13 cellular contexts compared by ENCODE assay signal in the genomic region with DNA sequence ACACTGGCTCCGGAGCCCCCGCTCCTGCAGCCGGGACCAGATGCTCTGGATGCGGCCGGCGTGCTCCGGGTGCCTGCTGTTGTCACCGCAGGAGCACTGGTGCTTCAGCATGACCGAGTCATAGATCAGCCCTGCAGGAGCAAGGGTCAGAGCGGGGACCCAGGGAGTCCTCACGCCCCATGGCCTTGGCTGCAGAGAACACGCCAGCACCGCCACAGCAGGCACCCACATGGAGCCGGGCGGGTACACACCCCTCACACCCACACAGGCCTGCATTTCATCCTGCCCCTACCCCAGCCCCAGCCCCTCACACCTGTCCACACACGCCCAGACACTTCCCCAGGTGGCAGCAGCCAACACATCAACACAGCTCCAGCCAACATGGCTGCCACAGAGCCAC.
"Had no signal": no experiment of that assay in that cellular context is flagged by ENCODE, and none has a peak within 500 bp of the region (broad histone marks: within the 10 kb centered on the region; RNA-seq: fewer than 3 reads in every experiment).

No MANE protein-coding gene starts in this region.

- H3K4me1 Mint-ChIP-seq: stimulated activated naive B cell treated with anti-CD40 and anti-IgM and Interleukin-4, amounts not matched to agents 10 μg/mL and 1 μg/mL and 100 μg/mL, for 72 hours had no signal

- H3K4me3 ChIP-seq: sigmoid colon had no signal

- H3K4me3 Mint-ChIP-seq: nephron progenitor cell; stimulated activated naive B cell treated with anti-CD40 and anti-IgM and Interleukin-4, amounts not matched to agents 10 μg/mL and 1 μg/mL and 100 μg/mL, for 72 hours; T-helper 2 cell treated with Interferon-gamma antibody and Interleukin-4, amounts not matched to agents 5 μg/mL and 100 μg/mL, for 36 hours had no signal

- ATAC-seq: left lobe of liver; stimulated activated naive B cell treated with anti-CD40 and anti-IgM and Interleukin-4, amounts not matched to agents 10 μg/mL and 1 μg/mL and 100 μg/mL, for 72 hours had no signal

- H3K9me3 Mint-ChIP-seq: nephron progenitor cell; stimulated activated naive B cell treated with anti-CD40 and anti-IgM and Interleukin-4, amounts not matched to agents 10 μg/mL and 1 μg/mL and 100 μg/mL, for 72 hours; T-helper 2 cell treated with Interferon-gamma antibody and Interleukin-4, amounts not matched to agents 5 μg/mL and 100 μg/mL, for 36 hours had no signal

- H3K27me3 ChIP-seq: sigmoid colon had no signal

- H3K27me3 Mint-ChIP-seq: stimulated activated naive B cell treated with anti-CD40 and anti-IgM and Interleukin-4, amounts not matched to agents 10 μg/mL and 1 μg/mL and 100 μg/mL, for 72 hours had no signal

- H3K9me3 ChIP-seq: sigmoid colon had no signal

- H3K27ac Mint-ChIP-seq: stimulated activated naive B cell treated with anti-CD40 and anti-IgM and Interleukin-4, amounts not matched to agents 10 μg/mL and 1 μg/mL and 100 μg/mL, for 72 hours; T-helper 2 cell treated with Interferon-gamma antibody and Interleukin-4, amounts not matched to agents 5 μg/mL and 100 μg/mL, for 36 hours had no signal

- DNase-seq: activated CD4-positive, alpha-beta T cell treated with anti-CD3 and anti-CD28 coated beads, Interleukin-2, amount 50 U/mL, for 1 hour; activated CD4-positive, CD25-positive, alpha-beta regulatory T cell; activated gamma-delta T cell treated with Interleukin-2 at 50 U/mL for 16 hours; activated T-cell treated with anti-CD3 and anti-CD28 coated beads, Interleukin-2, amount 50 U/mL, for 48 hours; caudate nucleus; mesenchymal stem cell; nephron progenitor cell; sigmoid colon; stimulated activated CD4-positive, alpha-beta T cell treated with anti-CD3 and anti-CD28 coated beads, Interleukin-12 subunit alpha, Interleukin-12 subunit beta, amount 100 ng/mL, for 4 hours; stimulated activated naive B cell treated with anti-CD40 and anti-IgM and Interleukin-4, amounts not matched to agents 10 μg/mL and 1 μg/mL and 100 μg/mL, for 72 hours; trophoblast cell had no signal
